In genomic region chrX:16786139-16786790, GRCh38 we compare ENCODE assay signal across 1 cellular context.
TF ChIP-seq lines count a peak whose summit lies in the region.

TXLNG (plus strand) TSS chrX:16786466; CDS start chrX:16786488, 22 bp downstream.

TF ChIP-seq in GM23338, 12 proteins besides CTCF, POLR2A, EP300 and RAD21 (continued from another document):
- TF ChIP-seq REST (IDR thresholded peaks at IDR 0.05; ENCODE audit: unreplicated experiment) (no peak), EZH2phosphoT487 (IDR thresholded peaks at IDR 0.05; ENCODE audit: unreplicated experiment) (no peak), ZNF114 (CRISPR knock-in tag; IDR thresholded peaks at IDR 0.05) (no peak), ZNF462 (CRISPR knock-in tag; IDR thresholded peaks at IDR 0.05) (no peak), ZNF331 (CRISPR knock-in tag; IDR thresholded peaks at IDR 0.05; ENCODE audit: low read depth) (no peak), STAT1 (IDR thresholded peaks at IDR 0.05; ENCODE audit: unreplicated experiment) (no peak), NANOG (IDR thresholded peaks at IDR 0.05; ENCODE audit: borderline replicate concordance) (no peak), POLR2AphosphoS5 (IDR thresholded peaks at IDR 0.05; ENCODE audit: low read depth) (peak; percentile 84), CREB1 (CRISPR knock-in tag; IDR thresholded peaks at IDR 0.05; ENCODE audit: low read depth) (peak; percentile 86)
